In genomic region chr9:128362774-128363173, GRCh38 we compare ENCODE assay signal across 1 cellular context.
TF ChIP-seq lines count a peak whose summit lies in the region.

No MANE protein-coding gene starts in this region.

TF ChIP-seq in A549, 52 proteins besides CTCF, POLR2A, EP300 and RAD21:
- no peak for TF ChIP-seq TP53 (CRISPR knock-in tag; IDR thresholded peaks at IDR 0.05)
- TF ChIP-seq EHMT2 (IDR thresholded peaks at IDR 0.05; ENCODE audit: low read depth): no peak
- no peak for TF ChIP-seq MYC (IDR thresholded peaks at IDR 0.05; ENCODE audit: borderline replicate concordance, low read length)
- no peak for TF ChIP-seq SREBF2 (IDR thresholded peaks at IDR 0.05)
- TF ChIP-seq POLR2AphosphoS2 (conservative IDR thresholded peaks at IDR 0.05; ENCODE audit: low read length): no peak
- TF ChIP-seq CHD2 (IDR thresholded peaks at IDR 0.05; ENCODE audit: low read length, partially characterized antibody): no peak
- no peak for TF ChIP-seq NFE2L2 (conservative IDR thresholded peaks at IDR 0.05; ENCODE audit: low read length)
- TF ChIP-seq, protein P1, sequence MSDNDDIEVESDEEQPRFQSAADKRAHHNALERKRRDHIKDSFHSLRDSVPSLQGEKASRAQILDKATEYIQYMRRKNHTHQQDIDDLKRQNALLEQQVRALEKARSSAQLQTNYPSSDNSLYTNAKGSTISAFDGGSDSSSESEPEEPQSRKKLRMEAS (IDR thresholded peaks at IDR 0.05): no peak
- TF ChIP-seq ATOH8 (CRISPR knock-in tag; IDR thresholded peaks at IDR 0.05; ENCODE audit: low read depth): no peak
TF ChIP-seq in A549: peak in this region for 0.
